9 cellular contexts compared by ENCODE assay signal in the genomic region with DNA sequence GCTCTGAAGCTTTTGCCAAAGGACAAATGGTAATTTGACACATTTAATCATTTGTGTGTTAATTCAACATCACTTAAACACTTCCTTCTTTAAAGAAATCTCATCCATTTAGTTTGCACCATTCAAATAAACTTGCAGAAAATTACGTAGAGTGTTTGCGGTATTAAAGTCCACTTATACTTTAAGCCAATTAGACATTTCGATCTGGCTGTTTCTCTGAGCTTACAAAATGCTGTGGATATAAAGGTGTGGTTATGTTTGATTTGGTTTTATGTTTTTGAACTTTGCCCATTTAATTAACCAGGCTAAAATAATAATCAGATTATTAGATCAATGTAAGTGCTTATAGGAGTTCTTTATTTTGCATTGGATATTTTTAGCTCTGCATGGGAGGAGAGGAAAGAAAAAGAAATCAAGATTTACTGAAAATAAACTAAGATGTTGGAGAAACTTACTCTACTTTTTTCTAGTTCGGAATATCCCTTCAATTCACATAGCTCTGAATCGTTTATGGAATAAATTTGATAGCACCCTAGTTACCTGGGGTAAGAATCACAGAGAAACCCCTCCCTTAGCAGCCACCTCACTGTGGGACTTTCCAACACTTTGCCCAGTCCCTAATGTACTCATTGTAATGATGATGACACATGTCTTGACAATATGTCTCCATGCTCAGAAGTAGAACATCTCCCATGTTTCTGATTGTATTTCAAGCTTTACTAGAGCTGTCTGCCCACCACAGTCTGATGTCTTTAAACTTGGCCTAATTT.
DNase-seq lines count a peak whose midpoint lies in the region; ATAC-seq and TF ChIP-seq lines count a peak whose summit lies in the region.
"Had no signal": no experiment of that assay in that cellular context is flagged by ENCODE, and none has a peak within 500 bp of the region (broad histone marks: within the 10 kb centered on the region; RNA-seq: fewer than 3 reads in every experiment).

No MANE protein-coding gene starts in this region.

- H3K4me3 ChIP-seq in duodenal mucosa (ENCODE audit: low read depth in 1 of 2, low read length in 2 of 2) (peak overlapping the region; percentile 1 to 4), tibial nerve (no peak overlapping the region), MG63 (no peak overlapping the region)

- no peak for TF ChIP-seq EP300 in tibial nerve (IDR thresholded peaks at IDR 0.05)

- H3K9ac ChIP-seq in duodenal mucosa (ENCODE audit: low read depth in 1 of 2, low read length in 2 of 2), result no peak overlapping the region

- no peak for TF ChIP-seq POLR2A in tibial nerve (IDR thresholded peaks at IDR 0.05)

- peak; percentile 22 for DNase-seq in stimulated activated CD8-positive, alpha-beta memory T cell treated with anti-CD3 and anti-CD28 coated beads, Interleukin-12 subunit alpha, Interleukin-12 subunit beta, amount 100 ng/mL, for 4 hours (ENCODE audit: low read depth)
- DNase-seq in mucosa of gallbladder (ENCODE audit: low spot score), result no peak
- no peak for DNase-seq in tibial nerve (ENCODE audit: low spot score in 2 of 2)
- DNase-seq in MG63, result no peak
- DNase-seq: erythroblast had no signal

- no peaks in the 10 kb centered on the region for H3K36me3 ChIP-seq in duodenal mucosa (ENCODE audit: control insufficient read depth in 1 of 2, insufficient read depth in 2 of 2, low read length in 2 of 2)
- H3K36me3 ChIP-seq in tibial nerve, result no peaks in the 10 kb centered on the region
- no peaks in the 10 kb centered on the region for H3K36me3 ChIP-seq in MG63

- H3K4me1 ChIP-seq in duodenal mucosa (ENCODE audit: control insufficient read depth in 1 of 2, insufficient read depth in 2 of 2, low read length in 2 of 2) (peaks cover 20 to 26% of the 10 kb centered on the region in 2 donors), tibial nerve (peaks cover 0 to 4% (median 0%) of the 10 kb centered on the region in 4 donors)

- H3K27ac ChIP-seq in duodenal mucosa (ENCODE audit: low read depth, low read length) (peak overlapping the region; percentile 0), tibial nerve (peak overlapping the region in 1 of 4 donors; percentile 52)

- ATAC-seq in HG03378 (IDR thresholded peaks at IDR 0.05; ENCODE audit: unreplicated experiment) (peak; percentile 40), HG02870 (IDR thresholded peaks at IDR 0.05; ENCODE audit: unreplicated experiment) (no peak)
- ATAC-seq in activated CD4-positive, CD25-positive, alpha-beta regulatory T cell treated with anti-CD3 and anti-CD28 coated beads, Interleukin-2, amount 50 U/mL, for 24 hours, result peak; percentile 61 to 67

- H3K27me3 ChIP-seq in duodenal mucosa (ENCODE audit: control insufficient read depth in 1 of 2, insufficient read depth in 2 of 2, low read length in 2 of 2), result no peaks in the 10 kb centered on the region
- no peaks in the 10 kb centered on the region for H3K27me3 ChIP-seq in tibial nerve
- H3K27me3 ChIP-seq in MG63, result no peaks in the 10 kb centered on the region

- no peaks in the 10 kb centered on the region for H3K9me3 ChIP-seq in duodenal mucosa (ENCODE audit: control insufficient read depth in 1 of 2, low read length in 2 of 2)
- H3K9me3 ChIP-seq in tibial nerve, result no peaks in the 10 kb centered on the region
- no peaks in the 10 kb centered on the region for H3K9me3 ChIP-seq in MG63

- TF ChIP-seq CTCF in tibial nerve (IDR thresholded peaks at IDR 0.05), result no peak

- 89 to 93% methylated on average over 5 of the region's 5 CpGs for WGBS in tibial nerve, 2 donors

Comparison
In these comparisons a context has a peak if more than half of its experiments do, and no peak if none do; other contexts are left out.
1. H3K4me3 ChIP-seq: peak in duodenal mucosa (2 of 2); none in tibial nerve (0 of 4) and MG63 (single experiment).